In genomic region chr4:106401157-106401556, GRCh38 we compare ENCODE assay signal across 33 cellular contexts. TPM values are rescaled to one million over a fixed set of nuclear protein-coding genes. Genes with fewer than 3 reads are reported as not detected.
"Had no signal": no experiment of that assay in that cellular context is flagged by ENCODE, and none has a peak within 500 bp of the region (broad histone marks: within the 10 kb centered on the region; RNA-seq: fewer than 3 reads in every experiment).

No MANE protein-coding gene starts in this region.

- ATAC-seq: effector memory CD8-positive, alpha-beta T cell; esophagus mucosa; gastrocnemius medialis; heart right ventricle; left cardiac atrium; left lung; left ventricle myocardium superior; lower lobe of right lung; mucosa of descending colon; naive thymus-derived CD8-positive, alpha-beta T cell had no signal

- H3K27ac ChIP-seq: epithelial cell of prostate, esophagus squamous epithelium, gastrocnemius medialis, heart right ventricle, left lung, lower lobe of right lung had no signal

- H3K36me3 ChIP-seq: esophagus squamous epithelium, gastrocnemius medialis, heart right ventricle, left lung, lower lobe of right lung had no signal

- H3K4me1 ChIP-seq: esophagus squamous epithelium, gastrocnemius medialis, heart right ventricle, left lung, lower lobe of right lung had no signal

- H3K27me3 ChIP-seq: esophagus squamous epithelium, gastrocnemius medialis, heart right ventricle, left lung had no signal

- DNase-seq: cortex of kidney; effector CD8-positive, alpha-beta T cell; effector memory CD8-positive, alpha-beta T cell; endodermal cell; erythroblast; esophagus squamous epithelium; foreskin fibroblast; foreskin melanocyte; gastrocnemius medialis; glutamatergic neuron; head of caudate nucleus; heart right ventricle; hippocampal formation; left cardiac atrium; left lung; left ventricle myocardium superior; lower lobe of right lung; mesenchymal stem cell; mucosa of descending colon; naive B cell; naive thymus-derived CD8-positive, alpha-beta T cell had no signal

- FAIRE-seq: islet of Langerhans, keratinocyte had no signal

- H3K4me3 ChIP-seq: esophagus squamous epithelium, gastrocnemius medialis, heart right ventricle, left lung, lower lobe of right lung, mucosa of descending colon had no signal

RNA-seq across cellular contexts. Expression of gene GIMD1, which starts 32.6 kb away (rescaled TPM):
- total RNA-seq: dermis microvascular lymphatic vessel endothelial cell; endodermal cell; esophagus mucosa; esophagus squamous epithelium; gastrocnemius medialis; glomerular endothelial cell; heart right ventricle; kidney epithelial cell; left cardiac atrium; left lung; left ventricle myocardium superior; lower leg skin; lower lobe of right lung; lung microvascular endothelial cell; mesenteric fat pad; mesothelial cell of epicardium; mucosa of descending colon; myocyte; naive thymus-derived CD8-positive, alpha-beta T cell had no signal
- polyA plus RNA-seq: heart right ventricle; keratinocyte; naive thymus-derived CD8-positive, alpha-beta T cell had no signal
